In genomic region chr5:160399402-160400353, GRCh38 we compare ENCODE assay signal across 1 cellular context.
TF ChIP-seq lines count a peak whose summit lies in the region.

Gene FAM200C, minus strand, starts transcription at chr5:160400054. Its CDS starts 4,564 bp downstream, at chr5:160395490.

TF ChIP-seq in GM23338, 12 proteins besides CTCF, POLR2A, EP300 and RAD21:
- TF ChIP-seq POLR2AphosphoS5 (IDR thresholded peaks at IDR 0.05; ENCODE audit: low read depth) (peak; percentile 94), NANOG (IDR thresholded peaks at IDR 0.05; ENCODE audit: borderline replicate concordance) (no peak)
TF ChIP-seq in GM23338: peak in this region for 1.
